Comparison of ENCODE assay signal across 15 cellular contexts in the genomic region with DNA sequence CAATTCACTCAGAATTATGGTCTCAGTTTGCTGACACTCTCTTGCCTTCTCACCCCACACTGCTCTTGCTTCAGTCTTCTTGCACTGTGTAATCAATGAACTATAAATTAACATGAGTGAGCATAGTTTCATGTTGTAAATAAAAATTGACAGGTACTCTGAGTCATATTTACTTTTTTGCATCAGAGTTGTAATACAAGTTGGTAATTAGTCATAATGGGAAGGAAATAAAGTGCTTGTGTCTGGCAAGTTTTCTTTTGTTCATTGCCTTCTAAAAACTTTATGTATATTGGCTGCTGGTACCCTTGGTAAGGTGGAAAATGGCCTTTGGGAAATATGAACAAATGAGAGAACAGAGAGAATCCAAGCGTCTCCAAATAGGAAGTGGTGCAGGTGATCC.
"Had no signal": no experiment of that assay in that cellular context is flagged by ENCODE, and none has a peak within 500 bp of the region (broad histone marks: within the 10 kb centered on the region; RNA-seq: fewer than 3 reads in every experiment).

No MANE protein-coding gene starts in this region.

- FAIRE-seq: colon, kidney had no signal

- H3K4me1 ChIP-seq: ascending aorta had no signal

- H3K4me3 ChIP-seq: ascending aorta, hepatocyte, thoracic aorta had no signal

- ATAC-seq: activated CD4-positive, CD25-positive, alpha-beta regulatory T cell treated with anti-CD3 and anti-CD28 coated beads, Interleukin-2, amount 50 U/mL, for 24 hours; left ventricle myocardium superior had no signal

- H3K79me2 ChIP-seq: hepatocyte had no signal

- DNase-seq: activated CD4-positive, alpha-beta memory T cell treated with anti-CD3 and anti-CD28 coated beads for 36 hours; activated naive CD4-positive, alpha-beta T cell; activated T-cell treated with anti-CD3 and anti-CD28 coated beads, Interleukin-2, amount 50 U/mL, for 72 hours; kidney; left ventricle myocardium superior; nephron progenitor cell; stimulated activated CD4-positive, alpha-beta T cell treated with anti-CD3 and anti-CD28 coated beads, Interleukin-4, amount 100 ng/mL, for 1 hour; stimulated activated CD8-positive, alpha-beta memory T cell treated with anti-CD3 and anti-CD28 coated beads, Interleukin-4, amount 100 ng/mL, for 48 hours had no signal

- H3K36me3 ChIP-seq: ascending aorta, thoracic aorta had no signal

- H3K9me3 ChIP-seq: ascending aorta, thoracic aorta had no signal

- H3K27ac ChIP-seq: ascending aorta, hepatocyte, thoracic aorta had no signal

- H3K9me3 Mint-ChIP-seq: activated CD4-positive, alpha-beta memory T cell treated with anti-CD3 and anti-CD28 coated beads for 36 hours; nephron progenitor cell; stimulated activated naive CD8-positive, alpha-beta T cell treated with anti-CD3 and anti-CD28 coated beads, Interleukin-15, Interleukin-2, amounts not matched to agents 100 ng/mL and 50 ng/mL, for 24 hours; T-helper 2 cell treated with Interferon-gamma antibody and Interleukin-4, amounts not matched to agents 5 μg/mL and 100 μg/mL, for 36 hours had no signal

- H3K27me3 Mint-ChIP-seq: activated CD4-positive, alpha-beta memory T cell treated with anti-CD3 and anti-CD28 coated beads for 36 hours; stimulated activated naive CD8-positive, alpha-beta T cell treated with anti-CD3 and anti-CD28 coated beads, Interleukin-15, Interleukin-2, amounts not matched to agents 100 ng/mL and 50 ng/mL, for 24 hours had no signal

- H2AFZ ChIP-seq: hepatocyte had no signal

- H3K27me3 ChIP-seq: ascending aorta, hepatocyte had no signal

- H3K4me2 ChIP-seq: hepatocyte had no signal

- H3K27ac Mint-ChIP-seq: activated CD4-positive, alpha-beta memory T cell treated with anti-CD3 and anti-CD28 coated beads for 36 hours; activated T-cell treated with anti-CD3 and anti-CD28 coated beads, Interleukin-2, amount 50 U/mL, for 72 hours; nephron progenitor cell; stimulated activated naive CD8-positive, alpha-beta T cell treated with anti-CD3 and anti-CD28 coated beads, Interleukin-15, Interleukin-2, amounts not matched to agents 100 ng/mL and 50 ng/mL, for 24 hours; T-helper 2 cell treated with Interferon-gamma antibody and Interleukin-4, amounts not matched to agents 5 μg/mL and 100 μg/mL, for 36 hours had no signal

- H3K36me3 Mint-ChIP-seq: activated CD4-positive, alpha-beta memory T cell treated with anti-CD3 and anti-CD28 coated beads for 36 hours had no signal

- H3K4me3 Mint-ChIP-seq: activated CD4-positive, alpha-beta memory T cell treated with anti-CD3 and anti-CD28 coated beads for 36 hours; activated T-cell treated with anti-CD3 and anti-CD28 coated beads, Interleukin-2, amount 50 U/mL, for 72 hours; nephron progenitor cell; stimulated activated naive CD8-positive, alpha-beta T cell treated with anti-CD3 and anti-CD28 coated beads, Interleukin-15, Interleukin-2, amounts not matched to agents 100 ng/mL and 50 ng/mL, for 24 hours; T-helper 2 cell treated with Interferon-gamma antibody and Interleukin-4, amounts not matched to agents 5 μg/mL and 100 μg/mL, for 36 hours had no signal
